Comparison of ENCODE assay signal across 1 cellular context in genomic region chr3:128973988-128974564, GRCh38.
TF ChIP-seq lines count a peak whose summit lies in the region.

No MANE protein-coding gene starts in this region.

TF ChIP-seq in K562, 482 proteins besides CTCF, POLR2A, EP300 and RAD21:
- TF ChIP-seq ZNF121 (CRISPR knock-in tag; conservative IDR thresholded peaks at IDR 0.05) (no peak), MEIS2 (IDR thresholded peaks at IDR 0.05; ENCODE audit: partially characterized antibody) (peak; percentile 16), DIDO1 (tag; IDR thresholded peaks at IDR 0.05; ENCODE audit: low read depth) (no peak), ASH1L (IDR thresholded peaks at IDR 0.05; ENCODE audit: borderline replicate concordance, low read depth, partially characterized antibody) (no peak)
